ENCODE assay signal across 18 cellular contexts in the genomic region with DNA sequence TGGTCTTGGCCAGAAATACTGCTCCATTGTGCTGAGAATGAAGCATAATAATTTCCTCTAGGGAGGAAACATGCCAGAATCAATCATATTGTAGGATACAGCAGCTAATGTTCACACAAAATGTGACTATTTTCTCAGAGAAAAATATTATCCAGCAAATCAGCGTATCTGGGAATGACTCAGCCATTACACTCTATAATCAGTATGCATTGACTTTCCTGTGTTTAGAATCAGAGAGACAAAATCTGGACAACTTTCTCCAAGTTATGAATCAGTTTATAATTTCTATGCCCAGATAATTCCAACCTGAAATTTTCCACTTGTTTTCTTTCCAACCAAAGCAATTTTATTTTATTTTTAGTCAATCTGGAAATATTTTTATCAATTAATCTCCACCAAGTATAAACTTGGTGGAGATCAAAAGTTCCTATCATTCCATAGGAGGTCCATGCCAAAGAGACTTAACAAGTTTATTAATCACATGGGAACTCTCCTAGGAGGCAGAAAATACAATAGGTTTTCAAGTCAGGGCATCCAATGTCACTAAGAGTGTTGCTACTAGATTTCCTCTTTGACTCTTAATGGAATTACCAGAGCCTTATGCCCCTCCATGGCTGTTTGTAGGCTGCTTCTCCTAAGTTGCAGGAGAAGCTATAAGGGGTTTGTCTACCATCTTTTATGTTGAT. TPM values are rescaled to one million over a fixed set of nuclear protein-coding genes. Genes with fewer than 3 reads are reported as not detected.
"Had no signal": no experiment of that assay in that cellular context is flagged by ENCODE, and none has a peak within 500 bp of the region (broad histone marks: within the 10 kb centered on the region; RNA-seq: fewer than 3 reads in every experiment).

No MANE protein-coding gene starts in this region.

- H3K4me3 ChIP-seq: body of pancreas, dorsolateral prefrontal cortex, esophagus muscularis mucosa, heart right ventricle, left ventricle myocardium inferior, testis had no signal

- ATAC-seq: activated T-helper 17 cell treated with anti-CD3 and anti-CD28 coated beads, Interleukin-2, amount 50 U/mL, for 72 hours; body of pancreas; heart right ventricle; T-helper 17 cell; WTC11 had no signal

- H3K36me3 Mint-ChIP-seq: activated naive CD4-positive, alpha-beta T cell treated with anti-CD3 and anti-CD28 coated beads, Interleukin-2, amount 10 ng/mL, durations not matched to agents 7 days and 5 days; WTC11 had no signal

- DNase-seq: activated CD4-positive, alpha-beta T cell treated with anti-CD3 and anti-CD28 coated beads, Interleukin-2, amount 50 U/mL, for 1 hour; activated naive CD4-positive, alpha-beta T cell treated with anti-CD3 and anti-CD28 coated beads, Interleukin-2, amount 10 ng/mL, durations not matched to agents 7 days and 5 days; activated T-cell treated with anti-CD3 and anti-CD28 coated beads for 4 hours; body of pancreas; cerebellar nuclear complex; dorsolateral prefrontal cortex; heart right ventricle; left ventricle myocardium inferior; mesendoderm; nephron progenitor cell; stimulated activated CD4-positive, alpha-beta T cell treated with anti-CD3 and anti-CD28 coated beads, Interleukin-4, amount 100 ng/mL, for 1 hour; stimulated activated CD8-positive, alpha-beta memory T cell treated with anti-CD3 and anti-CD28 coated beads, Interleukin-4, amount 100 ng/mL, for 48 hours; T-helper 17 cell; testis had no signal

- H3K27ac Mint-ChIP-seq: activated naive CD4-positive, alpha-beta T cell treated with anti-CD3 and anti-CD28 coated beads, Interleukin-2, amount 10 ng/mL, durations not matched to agents 7 days and 5 days; activated T-helper 17 cell treated with anti-CD3 and anti-CD28 coated beads, Interleukin-2, amount 50 U/mL, for 72 hours; nephron progenitor cell; stimulated activated naive CD8-positive, alpha-beta T cell treated with anti-CD3 and anti-CD28 coated beads, Interleukin-15, Interleukin-2, amounts not matched to agents 100 ng/mL and 50 ng/mL, for 24 hours; T-helper 17 cell; WTC11 had no signal

- H3K4me1 Mint-ChIP-seq: activated naive CD4-positive, alpha-beta T cell treated with anti-CD3 and anti-CD28 coated beads, Interleukin-2, amount 10 ng/mL, durations not matched to agents 7 days and 5 days; activated T-helper 17 cell treated with anti-CD3 and anti-CD28 coated beads, Interleukin-2, amount 50 U/mL, for 72 hours; nephron progenitor cell; T-helper 17 cell had no signal

- H3K4me3 Mint-ChIP-seq: activated naive CD4-positive, alpha-beta T cell treated with anti-CD3 and anti-CD28 coated beads, Interleukin-2, amount 10 ng/mL, durations not matched to agents 7 days and 5 days; activated T-helper 17 cell treated with anti-CD3 and anti-CD28 coated beads, Interleukin-2, amount 50 U/mL, for 72 hours; nephron progenitor cell; stimulated activated naive CD8-positive, alpha-beta T cell treated with anti-CD3 and anti-CD28 coated beads, Interleukin-15, Interleukin-2, amounts not matched to agents 100 ng/mL and 50 ng/mL, for 24 hours; T-helper 17 cell; WTC11 had no signal

- H3K9me3 Mint-ChIP-seq: activated naive CD4-positive, alpha-beta T cell treated with anti-CD3 and anti-CD28 coated beads, Interleukin-2, amount 10 ng/mL, durations not matched to agents 7 days and 5 days; stimulated activated naive CD8-positive, alpha-beta T cell treated with anti-CD3 and anti-CD28 coated beads, Interleukin-15, Interleukin-2, amounts not matched to agents 100 ng/mL and 50 ng/mL, for 24 hours had no signal

RNA-seq across cellular contexts. Expression of a gene that starts 36.4 kb away (rescaled TPM):
- total RNA-seq: activated T-helper 17 cell treated with anti-CD3 and anti-CD28 coated beads, Interleukin-2, amount 50 U/mL, for 72 hours; WTC11 had no signal
